Comparison of ENCODE assay signal across 24 cellular contexts in genomic region chr4:86058621-86059020, GRCh38.
"Had no signal": no experiment of that assay in that cellular context is flagged by ENCODE, and none has a peak within 500 bp of the region (broad histone marks: within the 10 kb centered on the region; RNA-seq: fewer than 3 reads in every experiment).

No MANE protein-coding gene starts in this region.

- H3K9me3 ChIP-seq: colonic mucosa, esophagus squamous epithelium, gastrocnemius medialis, heart right ventricle, left lung, lower lobe of right lung had no signal

- H3K4me3 ChIP-seq: colonic mucosa, esophagus squamous epithelium, gastrocnemius medialis, heart right ventricle, left lung, lower lobe of right lung had no signal

- H3K36me3 ChIP-seq: colonic mucosa, esophagus squamous epithelium, gastrocnemius medialis, heart right ventricle, left lung, lower lobe of right lung had no signal

- DNase-seq: colonic mucosa; cortex of kidney; effector CD8-positive, alpha-beta T cell; effector memory CD8-positive, alpha-beta T cell; endodermal cell; erythroblast; esophagus squamous epithelium; foreskin fibroblast; foreskin melanocyte; gastrocnemius medialis; glutamatergic neuron; head of caudate nucleus; heart right ventricle; hippocampal formation; left cardiac atrium; left lung; left ventricle myocardium superior; lower lobe of right lung; mesenchymal stem cell; midbrain had no signal

- FAIRE-seq: endometrium, islet of Langerhans, keratinocyte had no signal

- H3K4me1 ChIP-seq: colonic mucosa, gastrocnemius medialis, heart right ventricle, left lung, lower lobe of right lung had no signal

- H3K27ac ChIP-seq: colonic mucosa, epithelial cell of prostate, esophagus squamous epithelium, gastrocnemius medialis, heart right ventricle, left lung, lower lobe of right lung had no signal

- H3K27me3 ChIP-seq: colonic mucosa, esophagus squamous epithelium, gastrocnemius medialis, heart right ventricle, left lung had no signal
